14 cellular contexts compared by ENCODE assay signal in the genomic region with DNA sequence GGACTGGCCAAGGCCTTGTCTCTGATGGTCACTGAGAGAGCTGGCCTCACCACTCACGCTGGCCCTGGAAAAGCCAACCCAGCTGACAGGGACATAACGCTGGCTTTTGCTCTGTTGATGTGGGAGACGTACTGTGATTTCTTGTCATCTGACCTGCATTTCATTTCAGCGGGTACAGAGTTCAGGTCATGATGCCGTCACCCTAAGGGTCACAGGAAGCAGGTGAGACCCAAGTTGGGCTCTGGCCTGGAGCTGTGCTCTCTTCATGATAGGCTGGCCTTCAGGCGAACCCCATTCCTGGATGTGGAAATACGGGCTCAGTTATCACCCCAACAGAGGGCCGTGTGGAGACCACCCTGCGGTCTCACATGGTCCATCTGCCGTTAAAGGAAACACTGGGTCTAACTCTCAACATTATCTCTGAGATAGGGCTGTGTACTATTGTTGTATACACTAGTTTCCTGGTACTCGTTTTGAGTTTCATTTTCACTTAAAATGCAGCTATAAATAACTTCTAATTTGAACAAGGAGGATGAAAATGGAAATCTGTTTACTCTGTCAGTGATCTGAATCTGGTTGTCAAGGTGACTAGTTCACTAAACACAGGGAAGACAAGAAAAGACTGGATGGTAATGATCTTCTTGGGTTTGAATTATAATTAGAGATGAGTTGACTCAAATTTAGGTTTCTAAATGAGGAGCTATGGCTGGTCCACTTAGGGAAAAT.
DNase-seq lines count a peak whose midpoint lies in the region; ATAC-seq and TF ChIP-seq lines count a peak whose summit lies in the region.
"Had no signal": no experiment of that assay in that cellular context is flagged by ENCODE, and none has a peak within 500 bp of the region (broad histone marks: within the 10 kb centered on the region; RNA-seq: fewer than 3 reads in every experiment).

No MANE protein-coding gene starts in this region.

- no peak overlapping the region for H3K9ac ChIP-seq in mammary epithelial cell (ENCODE audit: insufficient read depth, low read length)
- H3K9ac ChIP-seq: SK-N-SH had no signal

- in situ Hi-C loops in mammary epithelial cell (cut with MboI; ENCODE audit: low sequenced_read_pairs in 2 of 2) = no loop called here

- H3K27ac ChIP-seq in breast epithelium (peak overlapping the region; percentile 48 to 82), mammary epithelial cell (ENCODE audit: insufficient read depth, low read depth, low read length) (no peak overlapping the region)

- H3K4me3 ChIP-seq in breast epithelium (no peak overlapping the region), mammary epithelial cell (replicated peaks in 1 of 3; ENCODE audit: insufficient read depth in 1 of 3, low read depth in 2 of 3, low read length in 3 of 3) (no peak overlapping the region)

- ATAC-seq in HG02642 (IDR thresholded peaks at IDR 0.05; ENCODE audit: poor library complexity, unreplicated experiment) (peak; percentile 58), GM18861 (IDR thresholded peaks at IDR 0.05; ENCODE audit: unreplicated experiment) (no peak), GM18511 (IDR thresholded peaks at IDR 0.05; ENCODE audit: unreplicated experiment) (no peak)
- ATAC-seq: HCT116 had no signal

- H3K36me3 ChIP-seq in breast epithelium = peaks cover 18% of the 10 kb centered on the region
- H3K36me3 ChIP-seq in mammary epithelial cell (ENCODE audit: insufficient read depth, low read length) = peaks cover 9% of the 10 kb centered on the region

- CTCF ChIA-PET in mammary epithelial cell (lab: Charles Lee; ENCODE audit: low non-redundant PET) = no interaction called here

- TF ChIP-seq CTCF in breast epithelium (IDR thresholded peaks at IDR 0.05) = no peak
- TF ChIP-seq CTCF in mammary epithelial cell (conservative IDR thresholded peaks at IDR 0.05 in 1 of 2, IDR thresholded peaks at IDR 0.05 in 1 of 2; ENCODE audit: extremely low read depth in 1 of 2, insufficient read depth in 1 of 2, low read depth in 1 of 2, low read length in 2 of 2) = no peak

- BruUV-seq in mammary epithelial cell (replicated peaks; lab: Mats Ljungman, UMichigan) = no TSS peak

- TF ChIP-seq POLR2A in breast epithelium (IDR thresholded peaks at IDR 0.05) = no peak

- H3K79me2 ChIP-seq in mammary epithelial cell (ENCODE audit: insufficient read depth, low read length) = no peaks in the 10 kb centered on the region

- dilution Hi-C loops in mammary epithelial cell (cut with HindIII; ENCODE audit: low sequenced_read_pairs) = no loop called here

- no peaks in the 10 kb centered on the region for H3K9me3 ChIP-seq in breast epithelium
- no peaks in the 10 kb centered on the region for H3K9me3 ChIP-seq in mammary epithelial cell (replicated peaks; ENCODE audit: insufficient read depth, low read length)
- H3K9me3 ChIP-seq: SK-N-SH had no signal

- H3K4me1 ChIP-seq in breast epithelium = no peaks in the 10 kb centered on the region
- peaks cover 4% of the 10 kb centered on the region for H3K4me1 ChIP-seq in mammary epithelial cell (ENCODE audit: insufficient read depth, low read length)

- no peak overlapping the region for H2AFZ ChIP-seq in mammary epithelial cell (ENCODE audit: low read depth, low read length)

- WGBS in mammary epithelial cell (ENCODE audit: low coverage, missing lambda C conversion rate) = 93% methylated on average over 7 of the region's 11 CpGs

- no peaks in the 10 kb centered on the region for H4K20me1 ChIP-seq in mammary epithelial cell (ENCODE audit: insufficient read depth, low read length)

- intact Hi-C loops in breast epithelium (cut with DNase I; ENCODE audit: low total_unique reads) (no loop called here), mammary epithelial cell (cut with micrococcal nuclease) (no loop called here)

- DNase-seq in breast epithelium (ENCODE audit: low spot score in 2 of 2) (no peak), mammary epithelial cell (no peak), NCI-H69 (lab: John Stamatoyannopoulos, UW) (peak; percentile 71), A172 (ENCODE audit: low spot score) (no peak)
- DNase-seq in stimulated activated CD4-positive, alpha-beta T cell treated with anti-CD3 and anti-CD28 coated beads, Interleukin-1b, Interleukin-23, amount 100 ng/mL, for 48 hours = no peak
- DNase-seq: activated T-cell treated with anti-CD3 and anti-CD28 coated beads, Interleukin-2, amount 50 U/mL, for 24 hours; anterior cingulate cortex; EL; NK-92 treated with Interleukin-12 subunit alpha and Interleukin-12 subunit beta, amount 100 ng/mL, for 24 hours; SK-N-SH had no signal

- H3K4me2 ChIP-seq in mammary epithelial cell (ENCODE audit: insufficient read depth, low read depth, low read length) = no peak overlapping the region
- H3K4me2 ChIP-seq: SK-N-SH had no signal

- H3K27me3 ChIP-seq in breast epithelium (no peaks in the 10 kb centered on the region), mammary epithelial cell (ENCODE audit: insufficient read depth, low read length) (no peaks in the 10 kb centered on the region)
